ENCODE assay signal across 26 cellular contexts in the genomic region with DNA sequence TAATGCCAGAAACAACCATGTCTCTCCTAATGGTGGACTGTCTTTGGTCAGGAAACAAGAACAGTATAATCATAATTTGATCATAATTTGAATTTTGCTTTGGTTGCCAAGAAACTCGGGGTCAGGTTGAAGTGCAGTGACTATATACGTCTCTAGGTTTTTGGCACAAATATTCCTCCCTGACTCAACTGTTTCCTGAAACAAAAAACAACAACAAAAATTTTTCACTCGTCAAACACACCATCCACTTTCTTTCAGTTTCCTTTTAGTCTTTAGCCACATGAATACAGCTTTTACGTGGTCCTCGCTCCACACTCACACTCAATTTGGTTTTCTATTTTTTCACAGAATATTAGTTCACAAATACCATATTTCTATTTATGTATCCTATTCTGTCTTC. TPM values are rescaled to one million over a fixed set of nuclear protein-coding genes. Genes with fewer than 3 reads are reported as not detected.
DNase-seq lines count a peak whose midpoint lies in the region; ATAC-seq and TF ChIP-seq lines count a peak whose summit lies in the region.
"Had no signal": no experiment of that assay in that cellular context is flagged by ENCODE, and none has a peak within 500 bp of the region (broad histone marks: within the 10 kb centered on the region; RNA-seq: fewer than 3 reads in every experiment).

No MANE protein-coding gene starts in this region.

- H3K9me3 ChIP-seq in GM23248 (ENCODE audit: low read depth) (no peaks in the 10 kb centered on the region), adipocyte (ENCODE audit: control insufficient read depth, low read length) (no peaks in the 10 kb centered on the region), sigmoid colon (no peaks in the 10 kb centered on the region), prostate gland (no peaks in the 10 kb centered on the region)
- H3K9me3 ChIP-seq: body of pancreas, esophagus squamous epithelium, pancreas, upper lobe of left lung had no signal

- 15 to 19% methylated on average over 5 of the region's 5 CpGs for WGBS in GM23248 (ENCODE audit: low coverage in 1 of 2, low lambda C conversion rate in 2 of 2, missing lambda C conversion rate in 2 of 2), 2 experiments
- WGBS in sigmoid colon, 2 donors, result 45 to 49% methylated on average over 5 of the region's 5 CpGs
- 62% methylated on average over 5 of the region's 5 CpGs for WGBS in prostate gland

- H3K4me1 ChIP-seq in GM23248 (ENCODE audit: insufficient read depth) (peaks cover 24% of the 10 kb centered on the region), adipocyte (ENCODE audit: control insufficient read depth, insufficient read depth, low read length) (peaks cover 38% of the 10 kb centered on the region), sigmoid colon (peaks cover 0 to 15% (median 5%) of the 10 kb centered on the region in 4 donors), prostate gland (replicated peaks) (no peaks in the 10 kb centered on the region)
- H3K4me1 ChIP-seq: pancreas had no signal

- no peaks in the 10 kb centered on the region for H3K79me2 ChIP-seq in GM23248 (ENCODE audit: insufficient read depth)

- H3K27ac ChIP-seq in GM23248 (no peak overlapping the region), sigmoid colon (peak overlapping the region; percentile 34 to 57 (median 43)), prostate gland (no peak overlapping the region)
- H3K27ac ChIP-seq: BLaER1 treated with 17β-estradiol and CSF1 and Interleukin-3, amounts not matched to agents 10 nM and 100 nM; body of pancreas; pancreas; upper lobe of left lung had no signal

- no peaks in the 10 kb centered on the region for H3K9me2 ChIP-seq in GM23248 (ENCODE audit: insufficient read depth)

- intact Hi-C loops in sigmoid colon (cut with DNase I), result loop anchor here (5.0 kb wide), 1 partner anchor 45 kb away; no protein-coding TSS in a partner anchor
- intact Hi-C loops in prostate gland (cut with DNase I), result loop anchor here (2.0 to 5.0 kb wide), 2 partner anchors 40 to 46 kb away; no protein-coding TSS in a partner anchor

- no peaks in the 10 kb centered on the region for H4K20me1 ChIP-seq in GM23248 (ENCODE audit: insufficient read depth)
- H4K20me1 ChIP-seq: BLaER1 treated with 17β-estradiol and CSF1 and Interleukin-3, amounts not matched to agents 10 nM and 100 nM had no signal

- in situ Hi-C loops in GM23248 (cut with MboI), result no loop called here

- peak overlapping the region; percentile 13; the same call in 1 of the 2 replicates for H3K4me3 ChIP-seq in GM23248
- peak overlapping the region; percentile 62 for H3K4me3 ChIP-seq in adipocyte (ENCODE audit: low read length)
- H3K4me3 ChIP-seq in fibroblast of villous mesenchyme (ENCODE audit: low read depth, low read length), result no peak overlapping the region
- H3K4me3 ChIP-seq in sigmoid colon, result no peak overlapping the region
- H3K4me3 ChIP-seq in prostate gland, result no peak overlapping the region
- H3K4me3 ChIP-seq: BLaER1 treated with 17β-estradiol and CSF1 and Interleukin-3, amounts not matched to agents 10 nM and 100 nM; body of pancreas; coronary artery; esophagus squamous epithelium; pancreas; upper lobe of left lung had no signal

- DNase-seq in GM23248 (peak; percentile 35), adipocyte (ENCODE audit: low read depth) (no peak), fibroblast of villous mesenchyme (ENCODE audit: low read depth) (peak; percentile 56), sigmoid colon (no peak), prostate gland (ENCODE audit: low spot score) (no peak)
- no peak for DNase-seq in stimulated activated CD4-positive, alpha-beta T cell treated with anti-CD3 and anti-CD28 coated beads, Interleukin-12 subunit alpha, Interleukin-12 subunit beta, amount 100 ng/mL, for 4 hours
- DNase-seq: activated CD8-positive, alpha-beta T cell treated with anti-CD3 and anti-CD28 coated beads for 36 hours; activated gamma-delta T cell; activated naive CD8-positive, alpha-beta T cell treated with anti-CD3 and anti-CD28 coated beads, Interleukin-2, amount 50 U/mL, for 24 hours; body of pancreas; DMS79; esophagus squamous epithelium; GF-D8; glutamatergic neuron; KG1; NCI-H1417 treated with DMSO at 0.1 percent for 48 hours; NCI-H2107; NCI-H446; OCI-M1; pancreas; stimulated activated naive CD8-positive, alpha-beta T cell treated with anti-CD3 and anti-CD28 coated beads, Interleukin-15, amount 100 ng/mL, for 72 hours; upper lobe of left lung had no signal

- no peak for ATAC-seq in GM19324 (IDR thresholded peaks at IDR 0.05; ENCODE audit: low FRiP score, unreplicated experiment)
- ATAC-seq: activated CD8-positive, alpha-beta T cell treated with anti-CD3 and anti-CD28 coated beads for 36 hours; activated naive CD8-positive, alpha-beta T cell treated with anti-CD3 and anti-CD28 coated beads, Interleukin-2, amount 50 U/mL, for 24 hours; natural killer cell treated with Interleukin-12 subunit alpha and Interleukin-12 subunit beta and Interleukin-15 and Interleukin-18, amount 100 ng/mL, for 72 hours; stimulated activated naive CD8-positive, alpha-beta T cell treated with anti-CD3 and anti-CD28 coated beads, Interleukin-15, amount 100 ng/mL, for 72 hours had no signal

- H3K9ac ChIP-seq in GM23248 (no peak overlapping the region), adipocyte (ENCODE audit: low read length) (peak overlapping the region; percentile 61)
- H3K9ac ChIP-seq: BLaER1 treated with 17β-estradiol and CSF1 and Interleukin-3, amounts not matched to agents 10 nM and 100 nM had no signal

- H3K27me3 ChIP-seq in GM23248 (replicated peaks; ENCODE audit: insufficient read depth), result no peaks in the 10 kb centered on the region
- no peaks in the 10 kb centered on the region for H3K27me3 ChIP-seq in adipocyte (replicated peaks; ENCODE audit: control insufficient read depth, insufficient read depth, low read length)
- H3K27me3 ChIP-seq in sigmoid colon, result peaks cover 0 to 3% (median 2%) of the 10 kb centered on the region in 3 donors
- H3K27me3 ChIP-seq in prostate gland (replicated peaks; ENCODE audit: insufficient read depth), result no peaks in the 10 kb centered on the region
- H3K27me3 ChIP-seq: body of pancreas, pancreas had no signal

- H3K4me2 ChIP-seq in GM23248 (ENCODE audit: unreplicated experiment), result peak overlapping the region; percentile 5

- H3K36me3 ChIP-seq in GM23248 (ENCODE audit: low read depth) (no peaks in the 10 kb centered on the region), adipocyte (ENCODE audit: control insufficient read depth, insufficient read depth, low read length, severe bottlenecking) (no peaks in the 10 kb centered on the region), sigmoid colon (no peaks in the 10 kb centered on the region), prostate gland (no peaks in the 10 kb centered on the region)
- H3K36me3 ChIP-seq: BLaER1 treated with 17β-estradiol and CSF1 and Interleukin-3, amounts not matched to agents 10 nM and 100 nM; esophagus squamous epithelium; pancreas; upper lobe of left lung had no signal

- peaks cover 17% of the 10 kb centered on the region for H3F3A ChIP-seq in GM23248 (ENCODE audit: insufficient read depth)

- TF ChIP-seq POLR2A in sigmoid colon (IDR thresholded peaks at IDR 0.05) (no peak), prostate gland (IDR thresholded peaks at IDR 0.05) (no peak)

- TF ChIP-seq CTCF in fibroblast of villous mesenchyme (IDR thresholded peaks at IDR 0.05; ENCODE audit: insufficient read depth, low read depth, low read length) (no peak), sigmoid colon (IDR thresholded peaks at IDR 0.05) (no peak), prostate gland (IDR thresholded peaks at IDR 0.05) (no peak)

- peak overlapping the region; percentile 23; the same call in 1 of the 2 replicates for H2AFZ ChIP-seq in GM23248

- TF ChIP-seq EP300 in sigmoid colon (IDR thresholded peaks at IDR 0.05), result no peak

RNA-seq across cellular contexts. Expression of a gene that starts 5.4 kb away (rescaled TPM):
- 107 and 137 TPM in 2 replicates for total RNA-seq in GM23248 (2014; rRNA removed; shearing (Covaris generic))
- polyA plus RNA-seq in GM23248 (2016; fragmentation: Nextera tagmentation; extraction: Ambion mirVana) (304 and 335 TPM in 2 replicates), sigmoid colon (10 to 100 TPM in 2 of 3 donors, 1 to 10 TPM in 1; 9.0 to 43.6 (median 33.0) TPM)
- total RNA-seq in fibroblast of villous mesenchyme (102 and 256 TPM in 2 replicates), sigmoid colon (100 to 1,000 TPM; 123 to 230 (median 205) TPM), prostate gland (100 to 1,000 TPM; 125 to 144 TPM)
- total RNA-seq: natural killer cell treated with Interleukin-12 subunit alpha and Interleukin-12 subunit beta and Interleukin-15 and Interleukin-18, amount 100 ng/mL, for 72 hours had no signal

Comparison
In these comparisons a context has a peak if more than half of its experiments do, and no peak if none do; other contexts are left out.
1. DNase-seq: peak in GM23248 (single experiment) and fibroblast of villous mesenchyme (single experiment); none in adipocyte (single experiment), sigmoid colon (single experiment), stimulated activated CD4-positive, alpha-beta T cell treated with anti-CD3 and anti-CD28 coated beads, Interleukin-12 subunit alpha, Interleukin-12 subunit beta, amount 100 ng/mL, for 4 hours (single experiment) and prostate gland (single experiment).
2. H3K27ac ChIP-seq: peak in sigmoid colon (4 of 4); none in GM23248 (single experiment) and prostate gland (0 of 2).
3. H3K4me3 ChIP-seq: peak in GM23248 (single experiment) and adipocyte (single experiment); none in fibroblast of villous mesenchyme (single experiment), sigmoid colon (0 of 4) and prostate gland (0 of 2).